In genomic region chr16:14013571-14014283, GRCh38 we compare ENCODE assay signal across 1 cellular context.
TF ChIP-seq lines count a peak whose summit lies in the region.

No MANE protein-coding gene starts in this region.

TF ChIP-seq in HEK293, 187 proteins besides CTCF, POLR2A, EP300 and RAD21 (continued from another document and continues in another):
- TF ChIP-seq ZSCAN4 (tag by site-specific recombination; IDR thresholded peaks at IDR 0.05): no peak
- TF ChIP-seq ZNF114 (tag by site-specific recombination; IDR thresholded peaks at IDR 0.05): no peak
- no peak for TF ChIP-seq REPIN1 (tag by site-specific recombination; IDR thresholded peaks at IDR 0.05; ENCODE audit: low read depth)
- peak; percentile 48; the same call in 1 of the 2 replicates for TF ChIP-seq ZNF324 (tag by site-specific recombination; IDR thresholded peaks at IDR 0.05)
- peak; percentile 71 for TF ChIP-seq ZNF394 (tag by site-specific recombination; IDR thresholded peaks at IDR 0.05; ENCODE audit: borderline replicate concordance)
- no peak for TF ChIP-seq ZNF626 (tag by site-specific recombination; IDR thresholded peaks at IDR 0.05)
- TF ChIP-seq ZNF837 (tag by site-specific recombination; IDR thresholded peaks at IDR 0.05): no peak
- no peak for TF ChIP-seq KLF7 (tag by site-specific recombination; IDR thresholded peaks at IDR 0.05; ENCODE audit: borderline replicate concordance)
- TF ChIP-seq, protein P1, sequence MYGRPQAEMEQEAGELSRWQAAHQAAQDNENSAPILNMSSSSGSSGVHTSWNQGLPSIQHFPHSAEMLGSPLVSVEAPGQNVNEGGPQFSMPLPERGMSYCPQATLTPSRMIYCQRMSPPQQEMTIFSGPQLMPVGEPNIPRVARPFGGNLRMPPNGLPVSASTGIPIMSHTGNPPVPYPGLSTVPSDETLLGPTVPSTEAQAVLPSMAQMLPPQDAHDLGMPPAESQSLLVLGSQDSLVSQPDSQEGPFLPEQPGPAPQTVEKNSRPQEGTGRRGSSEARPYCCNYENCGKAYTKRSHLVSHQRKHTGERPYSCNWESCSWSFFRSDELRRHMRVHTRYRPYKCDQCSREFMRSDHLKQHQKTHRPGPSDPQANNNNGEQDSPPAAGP (tag by site-specific recombination; IDR thresholded peaks at IDR 0.05): 0 out of 2 replicates have a peak, but pooled peaks have one; percentile 59
- peak; percentile 95 for TF ChIP-seq ZNF843 (tag by site-specific recombination; IDR thresholded peaks at IDR 0.05)
- no peak for TF ChIP-seq MEIS1 (CRISPR knock-in tag; IDR thresholded peaks at IDR 0.05; ENCODE audit: borderline replicate concordance)
- no peak for TF ChIP-seq HOXD13 (CRISPR knock-in tag; IDR thresholded peaks at IDR 0.05; ENCODE audit: borderline replicate concordance)
- no peak for TF ChIP-seq ZNF174 (tag by site-specific recombination; IDR thresholded peaks at IDR 0.05)
- no peak for TF ChIP-seq ZNF350 (tag by site-specific recombination; IDR thresholded peaks at IDR 0.05)
- peak; percentile 45; the same call in 1 of the 2 replicates for TF ChIP-seq ZNF518A (tag by site-specific recombination; conservative IDR thresholded peaks at IDR 0.05; ENCODE audit: low read depth)
- TF ChIP-seq ZNF426 (tag by site-specific recombination; IDR thresholded peaks at IDR 0.05): no peak
- TF ChIP-seq PRDM10 (tag by site-specific recombination; IDR thresholded peaks at IDR 0.05): peak; percentile 73
- no peak for TF ChIP-seq ZNF677 (tag by site-specific recombination; IDR thresholded peaks at IDR 0.05)
- TF ChIP-seq ZNF449 (tag by site-specific recombination; IDR thresholded peaks at IDR 0.05): no peak
- peak; percentile 99 for TF ChIP-seq PRDM6 (tag by site-specific recombination; IDR thresholded peaks at IDR 0.05)
- no peak for TF ChIP-seq KLF1 (tag by site-specific recombination; IDR thresholded peaks at IDR 0.05)
- peak; percentile 66 for TF ChIP-seq ZFP69B (tag by site-specific recombination; IDR thresholded peaks at IDR 0.05)
- TF ChIP-seq ZNF146 (tag by site-specific recombination; IDR thresholded peaks at IDR 0.05): no peak; the same call in 1 of the 2 replicates
- TF ChIP-seq, protein P2, sequence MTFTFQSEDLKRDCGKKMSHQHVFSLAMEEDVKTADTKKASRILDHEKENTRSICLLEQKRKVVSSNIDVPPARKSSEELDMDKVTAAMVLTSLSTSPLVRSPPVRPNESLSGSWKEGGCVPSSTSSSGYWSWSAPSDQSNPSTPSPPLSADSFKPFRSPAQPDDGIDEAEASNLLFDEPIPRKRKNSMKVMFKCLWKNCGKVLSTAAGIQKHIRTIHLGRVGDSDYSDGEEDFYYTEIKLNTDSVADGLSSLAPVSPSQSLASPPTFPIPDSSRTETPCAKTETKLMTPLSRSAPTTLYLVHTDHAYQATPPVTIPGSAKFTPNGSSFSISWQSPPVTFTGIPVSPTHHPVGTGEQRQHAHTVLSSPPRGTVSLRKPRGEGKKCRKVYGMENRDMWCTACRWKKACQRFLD (tag by site-specific recombination; IDR thresholded peaks at IDR 0.05): no peak
- no peak for TF ChIP-seq ZNF624 (tag by site-specific recombination; IDR thresholded peaks at IDR 0.05)
- TF ChIP-seq ZNF112 (tag by site-specific recombination; IDR thresholded peaks at IDR 0.05): no peak
- no peak for TF ChIP-seq ZNF211 (tag by site-specific recombination; IDR thresholded peaks at IDR 0.05; ENCODE audit: low read depth)
- peak; percentile 6 for TF ChIP-seq GLIS2 (tag by site-specific recombination; IDR thresholded peaks at IDR 0.05)
- TF ChIP-seq, protein P3, sequence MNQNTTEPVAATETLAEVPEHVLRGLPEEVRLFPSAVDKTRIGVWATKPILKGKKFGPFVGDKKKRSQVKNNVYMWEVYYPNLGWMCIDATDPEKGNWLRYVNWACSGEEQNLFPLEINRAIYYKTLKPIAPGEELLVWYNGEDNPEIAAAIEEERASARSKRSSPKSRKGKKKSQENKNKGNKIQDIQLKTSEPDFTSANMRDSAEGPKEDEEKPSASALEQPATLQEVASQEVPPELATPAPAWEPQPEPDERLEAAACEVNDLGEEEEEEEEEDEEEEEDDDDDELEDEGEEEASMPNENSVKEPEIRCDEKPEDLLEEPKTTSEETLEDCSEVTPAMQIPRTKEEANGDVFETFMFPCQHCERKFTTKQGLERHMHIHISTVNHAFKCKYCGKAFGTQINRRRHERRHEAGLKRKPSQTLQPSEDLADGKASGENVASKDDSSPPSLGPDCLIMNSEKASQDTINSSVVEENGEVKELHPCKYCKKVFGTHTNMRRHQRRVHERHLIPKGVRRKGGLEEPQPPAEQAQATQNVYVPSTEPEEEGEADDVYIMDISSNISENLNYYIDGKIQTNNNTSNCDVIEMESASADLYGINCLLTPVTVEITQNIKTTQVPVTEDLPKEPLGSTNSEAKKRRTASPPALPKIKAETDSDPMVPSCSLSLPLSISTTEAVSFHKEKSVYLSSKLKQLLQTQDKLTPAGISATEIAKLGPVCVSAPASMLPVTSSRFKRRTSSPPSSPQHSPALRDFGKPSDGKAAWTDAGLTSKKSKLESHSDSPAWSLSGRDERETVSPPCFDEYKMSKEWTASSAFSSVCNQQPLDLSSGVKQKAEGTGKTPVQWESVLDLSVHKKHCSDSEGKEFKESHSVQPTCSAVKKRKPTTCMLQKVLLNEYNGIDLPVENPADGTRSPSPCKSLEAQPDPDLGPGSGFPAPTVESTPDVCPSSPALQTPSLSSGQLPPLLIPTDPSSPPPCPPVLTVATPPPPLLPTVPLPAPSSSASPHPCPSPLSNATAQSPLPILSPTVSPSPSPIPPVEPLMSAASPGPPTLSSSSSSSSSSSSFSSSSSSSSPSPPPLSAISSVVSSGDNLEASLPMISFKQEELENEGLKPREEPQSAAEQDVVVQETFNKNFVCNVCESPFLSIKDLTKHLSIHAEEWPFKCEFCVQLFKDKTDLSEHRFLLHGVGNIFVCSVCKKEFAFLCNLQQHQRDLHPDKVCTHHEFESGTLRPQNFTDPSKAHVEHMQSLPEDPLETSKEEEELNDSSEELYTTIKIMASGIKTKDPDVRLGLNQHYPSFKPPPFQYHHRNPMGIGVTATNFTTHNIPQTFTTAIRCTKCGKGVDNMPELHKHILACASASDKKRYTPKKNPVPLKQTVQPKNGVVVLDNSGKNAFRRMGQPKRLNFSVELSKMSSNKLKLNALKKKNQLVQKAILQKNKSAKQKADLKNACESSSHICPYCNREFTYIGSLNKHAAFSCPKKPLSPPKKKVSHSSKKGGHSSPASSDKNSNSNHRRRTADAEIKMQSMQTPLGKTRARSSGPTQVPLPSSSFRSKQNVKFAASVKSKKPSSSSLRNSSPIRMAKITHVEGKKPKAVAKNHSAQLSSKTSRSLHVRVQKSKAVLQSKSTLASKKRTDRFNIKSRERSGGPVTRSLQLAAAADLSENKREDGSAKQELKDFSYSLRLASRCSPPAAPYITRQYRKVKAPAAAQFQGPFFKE (tag by site-specific recombination; IDR thresholded peaks at IDR 0.05; ENCODE audit: borderline replicate concordance): no peak
- TF ChIP-seq ZNF548 (tag by site-specific recombination; IDR thresholded peaks at IDR 0.05): no peak
- peak; percentile 84 for TF ChIP-seq ZNF335 (tag by site-specific recombination; conservative IDR thresholded peaks at IDR 0.05)
- TF ChIP-seq, protein P4, sequence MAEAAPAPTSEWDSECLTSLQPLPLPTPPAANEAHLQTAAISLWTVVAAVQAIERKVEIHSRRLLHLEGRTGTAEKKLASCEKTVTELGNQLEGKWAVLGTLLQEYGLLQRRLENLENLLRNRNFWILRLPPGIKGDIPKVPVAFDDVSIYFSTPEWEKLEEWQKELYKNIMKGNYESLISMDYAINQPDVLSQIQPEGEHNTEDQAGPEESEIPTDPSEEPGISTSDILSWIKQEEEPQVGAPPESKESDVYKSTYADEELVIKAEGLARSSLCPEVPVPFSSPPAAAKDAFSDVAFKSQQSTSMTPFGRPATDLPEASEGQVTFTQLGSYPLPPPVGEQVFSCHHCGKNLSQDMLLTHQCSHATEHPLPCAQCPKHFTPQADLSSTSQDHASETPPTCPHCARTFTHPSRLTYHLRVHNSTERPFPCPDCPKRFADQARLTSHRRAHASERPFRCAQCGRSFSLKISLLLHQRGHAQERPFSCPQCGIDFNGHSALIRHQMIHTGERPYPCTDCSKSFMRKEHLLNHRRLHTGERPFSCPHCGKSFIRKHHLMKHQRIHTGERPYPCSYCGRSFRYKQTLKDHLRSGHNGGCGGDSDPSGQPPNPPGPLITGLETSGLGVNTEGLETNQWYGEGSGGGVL (tag by site-specific recombination; IDR thresholded peaks at IDR 0.05): no peak; the same call in 1 of the 2 replicates
- TF ChIP-seq ZNF214 (tag by site-specific recombination; IDR thresholded peaks at IDR 0.05; ENCODE audit: borderline replicate concordance): no peak
